1 cellular context compared by ENCODE assay signal in the genomic region with DNA sequence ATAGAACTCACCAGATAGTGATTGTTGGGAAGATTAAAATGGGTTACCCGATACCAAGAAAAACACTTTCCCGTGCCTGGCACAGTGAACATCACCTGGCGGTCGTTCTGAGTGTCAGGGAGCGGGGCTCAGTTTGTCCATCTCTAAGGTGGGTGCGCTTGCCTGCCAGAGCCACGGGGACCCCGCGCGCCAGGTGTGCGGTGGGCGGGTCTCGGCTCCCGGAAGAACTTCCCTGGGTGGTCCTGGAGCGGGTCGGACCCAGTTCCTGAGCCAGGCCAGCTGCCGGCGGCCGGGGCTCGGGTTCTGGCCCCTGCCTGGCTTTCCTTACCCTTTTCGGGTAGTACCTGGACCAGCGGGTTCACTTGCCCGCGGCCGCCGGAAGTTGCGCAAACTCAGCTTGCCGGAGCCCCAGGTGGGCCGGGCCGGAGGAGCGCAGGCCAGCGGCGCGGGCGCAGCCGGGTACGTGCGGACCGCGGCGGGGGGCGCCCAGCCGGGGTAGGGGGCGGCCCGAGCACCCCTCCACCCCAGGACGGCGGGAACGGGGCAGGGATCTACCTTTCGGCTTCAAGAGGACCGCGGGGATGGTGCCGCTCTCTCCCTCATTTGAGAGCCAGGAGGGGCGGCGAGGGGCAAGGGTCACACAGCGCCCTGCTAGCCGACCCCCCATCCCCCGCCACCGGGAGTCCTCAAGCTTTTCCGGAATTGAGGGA.
TF ChIP-seq lines count a peak whose summit lies in the region.

No MANE protein-coding gene starts in this region.

TF ChIP-seq in HepG2, 621 proteins besides CTCF, POLR2A, EP300 and RAD21 (continued from another document and continues in another):
- TF ChIP-seq, protein P1, sequence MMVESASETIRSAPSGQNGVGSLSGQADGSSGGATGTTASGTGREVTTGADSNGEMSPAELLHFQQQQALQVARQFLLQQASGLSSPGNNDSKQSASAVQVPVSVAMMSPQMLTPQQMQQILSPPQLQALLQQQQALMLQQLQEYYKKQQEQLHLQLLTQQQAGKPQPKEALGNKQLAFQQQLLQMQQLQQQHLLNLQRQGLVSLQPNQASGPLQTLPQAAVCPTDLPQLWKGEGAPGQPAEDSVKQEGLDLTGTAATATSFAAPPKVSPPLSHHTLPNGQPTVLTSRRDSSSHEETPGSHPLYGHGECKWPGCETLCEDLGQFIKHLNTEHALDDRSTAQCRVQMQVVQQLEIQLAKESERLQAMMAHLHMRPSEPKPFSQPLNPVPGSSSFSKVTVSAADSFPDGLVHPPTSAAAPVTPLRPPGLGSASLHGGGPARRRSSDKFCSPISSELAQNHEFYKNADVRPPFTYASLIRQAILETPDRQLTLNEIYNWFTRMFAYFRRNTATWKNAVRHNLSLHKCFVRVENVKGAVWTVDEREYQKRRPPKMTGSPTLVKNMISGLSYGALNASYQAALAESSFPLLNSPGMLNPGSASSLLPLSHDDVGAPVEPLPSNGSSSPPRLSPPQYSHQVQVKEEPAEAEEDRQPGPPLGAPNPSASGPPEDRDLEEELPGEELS (CRISPR knock-in tag; IDR thresholded peaks at IDR 0.05): no peak
- TF ChIP-seq, protein P2, sequence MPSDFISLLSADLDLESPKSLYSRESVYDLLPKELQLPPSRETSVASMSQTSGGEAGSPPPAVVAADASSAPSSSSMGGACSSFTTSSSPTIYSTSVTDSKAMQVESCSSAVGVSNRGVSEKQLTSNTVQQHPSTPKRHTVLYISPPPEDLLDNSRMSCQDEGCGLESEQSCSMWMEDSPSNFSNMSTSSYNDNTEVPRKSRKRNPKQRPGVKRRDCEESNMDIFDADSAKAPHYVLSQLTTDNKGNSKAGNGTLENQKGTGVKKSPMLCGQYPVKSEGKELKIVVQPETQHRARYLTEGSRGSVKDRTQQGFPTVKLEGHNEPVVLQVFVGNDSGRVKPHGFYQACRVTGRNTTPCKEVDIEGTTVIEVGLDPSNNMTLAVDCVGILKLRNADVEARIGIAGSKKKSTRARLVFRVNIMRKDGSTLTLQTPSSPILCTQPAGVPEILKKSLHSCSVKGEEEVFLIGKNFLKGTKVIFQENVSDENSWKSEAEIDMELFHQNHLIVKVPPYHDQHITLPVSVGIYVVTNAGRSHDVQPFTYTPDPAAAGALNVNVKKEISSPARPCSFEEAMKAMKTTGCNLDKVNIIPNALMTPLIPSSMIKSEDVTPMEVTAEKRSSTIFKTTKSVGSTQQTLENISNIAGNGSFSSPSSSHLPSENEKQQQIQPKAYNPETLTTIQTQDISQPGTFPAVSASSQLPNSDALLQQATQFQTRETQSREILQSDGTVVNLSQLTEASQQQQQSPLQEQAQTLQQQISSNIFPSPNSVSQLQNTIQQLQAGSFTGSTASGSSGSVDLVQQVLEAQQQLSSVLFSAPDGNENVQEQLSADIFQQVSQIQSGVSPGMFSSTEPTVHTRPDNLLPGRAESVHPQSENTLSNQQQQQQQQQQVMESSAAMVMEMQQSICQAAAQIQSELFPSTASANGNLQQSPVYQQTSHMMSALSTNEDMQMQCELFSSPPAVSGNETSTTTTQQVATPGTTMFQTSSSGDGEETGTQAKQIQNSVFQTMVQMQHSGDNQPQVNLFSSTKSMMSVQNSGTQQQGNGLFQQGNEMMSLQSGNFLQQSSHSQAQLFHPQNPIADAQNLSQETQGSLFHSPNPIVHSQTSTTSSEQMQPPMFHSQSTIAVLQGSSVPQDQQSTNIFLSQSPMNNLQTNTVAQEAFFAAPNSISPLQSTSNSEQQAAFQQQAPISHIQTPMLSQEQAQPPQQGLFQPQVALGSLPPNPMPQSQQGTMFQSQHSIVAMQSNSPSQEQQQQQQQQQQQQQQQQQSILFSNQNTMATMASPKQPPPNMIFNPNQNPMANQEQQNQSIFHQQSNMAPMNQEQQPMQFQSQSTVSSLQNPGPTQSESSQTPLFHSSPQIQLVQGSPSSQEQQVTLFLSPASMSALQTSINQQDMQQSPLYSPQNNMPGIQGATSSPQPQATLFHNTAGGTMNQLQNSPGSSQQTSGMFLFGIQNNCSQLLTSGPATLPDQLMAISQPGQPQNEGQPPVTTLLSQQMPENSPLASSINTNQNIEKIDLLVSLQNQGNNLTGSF (CRISPR knock-in tag; IDR thresholded peaks at IDR 0.05): no peak
- 0 out of 2 replicates have a peak, but pooled peaks have one; percentile 27 for TF ChIP-seq ZNF292 (CRISPR knock-in tag; IDR thresholded peaks at IDR 0.05; ENCODE audit: borderline replicate concordance, low read depth)
- peak; percentile 49 for TF ChIP-seq YY1 (IDR thresholded peaks at IDR 0.05; ENCODE audit: insufficient read depth, insufficient replicate concordance, low read depth, low read length)
- TF ChIP-seq SALL2 (CRISPR knock-in tag; IDR thresholded peaks at IDR 0.05): 0 out of 2 replicates have a peak, but pooled peaks have one; percentile 36
- no peak for TF ChIP-seq EEA1 (CRISPR knock-in tag; IDR thresholded peaks at IDR 0.05; ENCODE audit: borderline replicate concordance)
- TF ChIP-seq ZNF383 (CRISPR knock-in tag; IDR thresholded peaks at IDR 0.05; ENCODE audit: borderline replicate concordance): no peak
- TF ChIP-seq LCORL (IDR thresholded peaks at IDR 0.05): no peak
- TF ChIP-seq LCORL (CRISPR knock-in tag; IDR thresholded peaks at IDR 0.05): no peak
- no peak for TF ChIP-seq AHR (CRISPR knock-in tag; IDR thresholded peaks at IDR 0.05)
- TF ChIP-seq FIP1L1 (IDR thresholded peaks at IDR 0.05; ENCODE audit: borderline replicate concordance, insufficient read depth, low read depth, low read length): no peak
- no peak for TF ChIP-seq HOXA9 (CRISPR knock-in tag; IDR thresholded peaks at IDR 0.05; ENCODE audit: borderline replicate concordance)
- peak; percentile 95; the same call in 1 of the 2 replicates for TF ChIP-seq ZBED4 (CRISPR knock-in tag; IDR thresholded peaks at IDR 0.05; ENCODE audit: borderline replicate concordance)
- no peak for TF ChIP-seq MBD4 (IDR thresholded peaks at IDR 0.05; ENCODE audit: borderline replicate concordance, low read length)
- no peak for TF ChIP-seq ZBTB49 (CRISPR knock-in tag; IDR thresholded peaks at IDR 0.05; ENCODE audit: borderline replicate concordance)
- no peak for TF ChIP-seq ZNF83 (CRISPR knock-in tag; IDR thresholded peaks at IDR 0.05; ENCODE audit: borderline replicate concordance)
- TF ChIP-seq, protein P3, sequence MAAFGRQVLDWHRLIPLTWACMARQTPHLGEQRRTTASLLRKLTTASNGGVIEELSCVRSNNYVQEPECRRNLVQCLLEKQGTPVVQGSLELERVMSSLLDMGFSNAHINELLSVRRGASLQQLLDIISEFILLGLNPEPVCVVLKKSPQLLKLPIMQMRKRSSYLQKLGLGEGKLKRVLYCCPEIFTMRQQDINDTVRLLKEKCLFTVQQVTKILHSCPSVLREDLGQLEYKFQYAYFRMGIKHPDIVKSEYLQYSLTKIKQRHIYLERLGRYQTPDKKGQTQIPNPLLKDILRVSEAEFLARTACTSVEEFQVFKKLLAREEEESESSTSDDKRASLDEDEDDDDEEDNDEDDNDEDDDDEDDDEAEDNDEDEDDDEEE (CRISPR knock-in tag; IDR thresholded peaks at IDR 0.05): 0 out of 2 replicates have a peak, but pooled peaks have one; percentile 31
- no peak for TF ChIP-seq PTBP1 (IDR thresholded peaks at IDR 0.05; ENCODE audit: low read depth, low read length, poor library complexity, severe bottlenecking)
- no peak for TF ChIP-seq ARID4A (CRISPR knock-in tag; IDR thresholded peaks at IDR 0.05; ENCODE audit: borderline replicate concordance)
